8 cellular contexts compared by ENCODE assay signal in genomic region chr15:67240235-67241131, GRCh38. TPM values are rescaled to one million over a fixed set of nuclear protein-coding genes. Genes with fewer than 3 reads are reported as not detected.
DNase-seq lines count a peak whose midpoint lies in the region; ATAC-seq, FAIRE-seq and TF ChIP-seq lines count a peak whose summit lies in the region.

No MANE protein-coding gene starts in this region.

- H3K9ac ChIP-seq in PC-3 (ENCODE audit: low read length), result no peak overlapping the region

- H2AFZ ChIP-seq in PC-3 (ENCODE audit: low read length), result no peak overlapping the region

- H3K36me3 ChIP-seq in PC-3 (ENCODE audit: low read depth, low read length), result peaks cover 8% of the 10 kb centered on the region; the same call in 1 of the 2 replicates
- no peaks in the 10 kb centered on the region for H3K36me3 ChIP-seq in pancreas

- peak; percentile 26 for ATAC-seq in HG03108 (IDR thresholded peaks at IDR 0.05; ENCODE audit: unreplicated experiment)
- peak; percentile 73 for ATAC-seq in PC-3
- peak; percentile 82 to 97 (median 91) for ATAC-seq in pancreas

- H3K9me3 ChIP-seq in PC-3 (ENCODE audit: low read length) (no peaks in the 10 kb centered on the region), pancreas (no peaks in the 10 kb centered on the region)

- FAIRE-seq in pancreas (lab: Jason Lieb, UNC) (no peak), GM19239 (lab: Jason Lieb, UNC) (no peak)

- intact Hi-C loops in PC-3 (cut with micrococcal nuclease), result loop anchor here (2.0 to 10.0 kb wide), 3 partner anchors 62 to 293 kb away; partner anchors contain the start of gene SMAD3
- intact Hi-C loops in pancreas (cut with DNase I), result no loop called here

- DNase-seq in NCI-H2029 (lab: John Stamatoyannopoulos, UW) (peak; percentile 11), NCI-H2029 treated with DMSO at 0.1 percent for 48 hours (lab: John Stamatoyannopoulos, UW) (no peak), PC-3 (peak; percentile 40), T47D (ENCODE audit: low read depth in 1 of 2, low spot score in 1 of 2) (peak; percentile 53 to 62), pancreas (peak in 4 of 6 donors; percentile 25 to 41 (median 29)), GM19239 (ENCODE audit: insufficient read length, low spot score) (no peak), GDM1 (lab: John Stamatoyannopoulos, UW) (no peak)

- 12 to 13% methylated on average over 3 of the region's 3 CpGs for WGBS in pancreas, 2 donors

- TF ChIP-seq CTCF in PC-3 (conservative IDR thresholded peaks at IDR 0.05; ENCODE audit: low read depth, low read length), result peak; percentile 72
- peak in 2 of 4 donors; percentile 12 to 24 for TF ChIP-seq CTCF in pancreas (IDR thresholded peaks at IDR 0.05)

- H3K9me2 ChIP-seq in PC-3 (replicated peaks; ENCODE audit: low read length), result no peaks in the 10 kb centered on the region

- CTCF ChIA-PET in PC-3 (lab: Charles Lee), result interaction anchor here (0.7 to 1.1 kb wide), 2 partner anchors 60 to 294 kb away, joined by 4 read pairs; no protein-coding TSS in a partner anchor

- no peaks in the 10 kb centered on the region for H3K27me3 ChIP-seq in PC-3 (ENCODE audit: low read length)
- H3K27me3 ChIP-seq in pancreas, result no peaks in the 10 kb centered on the region

- no TSS peak for BruUV-seq in PC-3 (replicated peaks; lab: Mats Ljungman, UMichigan)

- H3K4me3 ChIP-seq in PC-3 (ENCODE audit: low read length) (no peak overlapping the region), pancreas (no peak overlapping the region)

- H3K27ac ChIP-seq in PC-3 (ENCODE audit: low read length) (no peak overlapping the region), pancreas (peak overlapping the region in 1 of 4 donors; percentile 5)

- H3K4me1 ChIP-seq in PC-3 (ENCODE audit: insufficient read depth, low read length) (peaks cover 21% of the 10 kb centered on the region; the same call in 1 of the 2 replicates), pancreas (peaks cover 4 to 9% (median 7%) of the 10 kb centered on the region in 3 donors)

- H3F3A ChIP-seq in PC-3 (ENCODE audit: low read length, unreplicated experiment), result no peaks in the 10 kb centered on the region

- in situ Hi-C loops in T47D (cut with HindIII; ENCODE audit: low pct_unique_long_range_greater_than_20kb, low sequenced_read_pairs), result no loop called here

- peaks cover 85% of the 10 kb centered on the region for H3K79me2 ChIP-seq in PC-3 (ENCODE audit: low read length)

- POLR2A ChIA-PET in PC-3 (lab: Charles Lee; ENCODE audit: unreplicated experiment), result no interaction called here

- 0 out of 2 replicates have a peak overlapping the region, but pooled peaks have one; percentile 1 for H3K4me2 ChIP-seq in PC-3 (ENCODE audit: low read length)

- 0 out of 2 replicates have a peak, but pooled peaks cover 3% of the 10 kb centered on the region for H4K20me1 ChIP-seq in PC-3 (ENCODE audit: low read length)

RNA-seq across cellular contexts. Expression of gene AAGAB, which starts 14.0 kb away (rescaled TPM):
- total RNA-seq in PC-3 (2014; rRNA removed) (25.7 and 30.5 TPM in 2 replicates), pancreas (10 to 100 TPM; 11.1 to 16.3 (median 13.5) TPM)
- polyA plus RNA-seq in pancreas, result 10 to 100 TPM in 1 of 2 donors, 1 to 10 TPM in 1; 7.1 to 13.6 TPM

RNA-seq across cellular contexts. Expression of gene IQCH, which starts 14.1 kb away (rescaled TPM):
- 2.1 and 8.2 TPM in 2 replicates for total RNA-seq in PC-3 (2014; rRNA removed)
- total RNA-seq in pancreas, result 1 to 10 TPM in 5 of 6 donors, under 1 TPM in 1; 0.76 to 1.6 (median 1.4) TPM
- 1 to 10 TPM in 1 of 2 donors, under 1 TPM in 1; 0.49 to 1.0 TPM for polyA plus RNA-seq in pancreas

Comparison
In these comparisons a context has a peak if more than half of its experiments do, and no peak if none do; other contexts are left out.
1. DNase-seq: peak in NCI-H2029 (single experiment), PC-3 (single experiment), T47D (2 of 2) and pancreas (4 of 6); none in NCI-H2029 treated with DMSO at 0.1 percent for 48 hours (single experiment), GM19239 (single experiment) and GDM1 (single experiment).
2. ATAC-seq: peak in every context shown above with its lines; median percentile 91 in pancreas; 73 in PC-3; 26 in HG03108.